In the genomic region with DNA sequence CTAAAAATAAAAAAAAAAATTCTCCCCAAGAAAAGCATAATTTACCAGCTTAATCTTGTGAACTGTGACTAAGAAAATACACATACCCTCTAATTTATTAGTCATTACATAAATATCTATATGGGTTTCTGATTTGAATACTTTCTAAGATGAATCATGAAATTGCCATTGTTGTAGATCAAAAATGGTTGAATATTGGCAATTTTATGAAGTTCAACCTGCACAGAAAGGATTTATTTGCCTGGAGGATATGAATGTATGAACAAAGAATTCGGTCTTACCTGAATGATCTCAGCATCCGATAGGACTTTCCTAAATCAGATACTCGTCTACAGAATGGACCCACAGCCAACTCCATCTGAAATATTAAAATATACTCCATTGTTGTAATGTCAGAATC, we compare ENCODE assay signal across 18 cellular contexts.
"Had no signal": no experiment of that assay in that cellular context is flagged by ENCODE, and none has a peak within 500 bp of the region (broad histone marks: within the 10 kb centered on the region; RNA-seq: fewer than 3 reads in every experiment).

No MANE protein-coding gene starts in this region.

- H3K4me1 ChIP-seq: ascending aorta, colonic mucosa, prostate gland, right lobe of liver, spleen had no signal

- H3K27me3 Mint-ChIP-seq: naive thymus-derived CD8-positive, alpha-beta T cell; stimulated activated naive B cell treated with anti-CD40 and anti-IgM and Interleukin-4, amounts not matched to agents 10 μg/mL and 1 μg/mL and 100 μg/mL, for 72 hours; type B pancreatic cell had no signal

- H3K9me3 Mint-ChIP-seq: naive thymus-derived CD8-positive, alpha-beta T cell; stimulated activated naive B cell treated with anti-CD40 and anti-IgM and Interleukin-4, amounts not matched to agents 10 μg/mL and 1 μg/mL and 100 μg/mL, for 72 hours; type B pancreatic cell had no signal

- H3K4me3 ChIP-seq: ascending aorta, colonic mucosa, mucosa of descending colon, prostate gland, right lobe of liver, spleen, suprapubic skin had no signal

- H3K36me3 ChIP-seq: colonic mucosa, prostate gland, right lobe of liver had no signal

- H3K27me3 ChIP-seq: ascending aorta, colonic mucosa, right lobe of liver, spleen, suprapubic skin had no signal

- H3K4me1 Mint-ChIP-seq: naive thymus-derived CD8-positive, alpha-beta T cell; stimulated activated naive B cell treated with anti-CD40 and anti-IgM and Interleukin-4, amounts not matched to agents 10 μg/mL and 1 μg/mL and 100 μg/mL, for 72 hours had no signal

- H3K27ac ChIP-seq: ascending aorta, colonic mucosa, prostate gland, right lobe of liver, spleen, suprapubic skin had no signal

- H3K27ac Mint-ChIP-seq: naive thymus-derived CD8-positive, alpha-beta T cell; stimulated activated naive B cell treated with anti-CD40 and anti-IgM and Interleukin-4, amounts not matched to agents 10 μg/mL and 1 μg/mL and 100 μg/mL, for 72 hours; type B pancreatic cell had no signal

- H3K4me3 Mint-ChIP-seq: naive thymus-derived CD8-positive, alpha-beta T cell; stimulated activated naive B cell treated with anti-CD40 and anti-IgM and Interleukin-4, amounts not matched to agents 10 μg/mL and 1 μg/mL and 100 μg/mL, for 72 hours; type B pancreatic cell had no signal

- DNase-seq: activated CD4-positive, alpha-beta T cell treated with anti-CD3 and anti-CD28 coated beads for 1 hour; activated CD4-positive, alpha-beta T cell treated with anti-CD3 and anti-CD28 coated beads, Interleukin-2, amount 50 U/mL, for 48 hours; activated T-cell treated with anti-CD3 and anti-CD28 coated beads, Interleukin-2, amount 50 U/mL, for 48 hours; caudate nucleus; colonic mucosa; effector CD8-positive, alpha-beta T cell; glutamatergic neuron; mucosa of descending colon; naive thymus-derived CD8-positive, alpha-beta T cell; nucleus accumbens; right lobe of liver; spleen; stimulated activated CD4-positive, alpha-beta T cell treated with anti-CD3 and anti-CD28 coated beads, Interleukin-1b, Interleukin-23, amount 100 ng/mL, for 48 hours; stimulated activated naive B cell treated with anti-CD40 and anti-IgM and Interleukin-4, amounts not matched to agents 10 μg/mL and 1 μg/mL and 100 μg/mL, for 72 hours had no signal

- H3K9me3 ChIP-seq: ascending aorta, colonic mucosa, mucosa of descending colon, prostate gland, spleen, suprapubic skin had no signal

- ATAC-seq: mucosa of descending colon; naive thymus-derived CD8-positive, alpha-beta T cell; right lobe of liver; stimulated activated naive B cell treated with anti-CD40 and anti-IgM and Interleukin-4, amounts not matched to agents 10 μg/mL and 1 μg/mL and 100 μg/mL, for 72 hours had no signal
